Comparison of ENCODE assay signal across 1 cellular context in the genomic region with DNA sequence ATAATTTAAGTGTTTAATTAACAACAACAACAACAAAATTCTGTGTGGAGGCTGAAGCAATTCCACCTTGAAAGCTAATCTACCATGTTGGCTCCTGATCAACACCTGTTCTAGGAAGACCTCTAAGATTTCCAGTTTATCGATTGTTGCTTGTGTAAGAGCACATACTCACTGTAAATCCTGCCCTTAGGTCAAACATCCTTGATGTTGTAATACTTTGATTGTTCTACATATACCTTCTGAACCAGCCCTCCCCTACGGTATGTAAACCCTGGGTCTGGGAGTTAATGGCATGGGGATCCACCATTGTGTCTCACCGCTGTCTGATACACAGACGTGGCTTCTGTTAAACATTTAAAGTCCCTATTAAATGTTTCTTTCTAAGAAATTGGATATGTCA.
TF ChIP-seq lines count a peak whose summit lies in the region.

No MANE protein-coding gene starts in this region.

TF ChIP-seq in HepG2, 621 proteins besides CTCF, POLR2A, EP300 and RAD21 (continued from another document and continues in another):
- TF ChIP-seq PRDM10 (CRISPR knock-in tag; IDR thresholded peaks at IDR 0.05; ENCODE audit: low read depth) (no peak), ZNF619 (CRISPR knock-in tag; IDR thresholded peaks at IDR 0.05) (no peak), ZNF615 (CRISPR knock-in tag; IDR thresholded peaks at IDR 0.05; ENCODE audit: borderline replicate concordance) (no peak), EEA1 (CRISPR knock-in tag; IDR thresholded peaks at IDR 0.05; ENCODE audit: borderline replicate concordance) (no peak), MYNN (CRISPR knock-in tag; IDR thresholded peaks at IDR 0.05; ENCODE audit: low read depth) (no peak), REPIN1 (CRISPR knock-in tag; IDR thresholded peaks at IDR 0.05; ENCODE audit: borderline replicate concordance, low read depth) (no peak), ARHGAP35 (CRISPR knock-in tag; IDR thresholded peaks at IDR 0.05; ENCODE audit: borderline replicate concordance) (no peak), CENPX (CRISPR knock-in tag; IDR thresholded peaks at IDR 0.05) (no peak), CEBPG (CRISPR knock-in tag; IDR thresholded peaks at IDR 0.05) (peak; percentile 86), MTA3 (CRISPR knock-in tag; IDR thresholded peaks at IDR 0.05) (no peak), PATZ1 (CRISPR knock-in tag; IDR thresholded peaks at IDR 0.05) (peak; percentile 80), RFX5 (IDR thresholded peaks at IDR 0.05; ENCODE audit: low read depth, low read length) (no peak), ZXDC (CRISPR knock-in tag; IDR thresholded peaks at IDR 0.05) (no peak), PTBP1 (IDR thresholded peaks at IDR 0.05; ENCODE audit: low read depth, low read length, poor library complexity, severe bottlenecking) (no peak), SRSF1 (optimal IDR thresholded peaks at IDR 0.05; ENCODE audit: low read depth, low read length) (no peak), ZNF282 (IDR thresholded peaks at IDR 0.05; ENCODE audit: partially characterized antibody) (no peak), TERF1 (CRISPR knock-in tag; IDR thresholded peaks at IDR 0.05) (no peak), GFI1 (CRISPR knock-in tag; IDR thresholded peaks at IDR 0.05; ENCODE audit: borderline replicate concordance) (peak; percentile 83; the same call in 1 of the 2 replicates), SRSF9 (IDR thresholded peaks at IDR 0.05; ENCODE audit: borderline replicate concordance, insufficient read depth, low read depth, low read length, poor library complexity, severe bottlenecking) (no peak), CHD4 (IDR thresholded peaks at IDR 0.05; ENCODE audit: borderline replicate concordance, low read length) (no peak), HIVEP1 (CRISPR knock-in tag; IDR thresholded peaks at IDR 0.05) (no peak), ZNF160 (CRISPR knock-in tag; IDR thresholded peaks at IDR 0.05) (no peak), ZNF780A (CRISPR knock-in tag; IDR thresholded peaks at IDR 0.05) (no peak), ZNF530 (CRISPR knock-in tag; IDR thresholded peaks at IDR 0.05; ENCODE audit: low read depth) (no peak), THAP11 (CRISPR knock-in tag; IDR thresholded peaks at IDR 0.05) (peak; percentile 63), ZNF335 (CRISPR knock-in tag; IDR thresholded peaks at IDR 0.05) (no peak), ZNF124 (CRISPR knock-in tag; IDR thresholded peaks at IDR 0.05) (no peak), BCLAF1 (IDR thresholded peaks at IDR 0.05) (no peak), RBAK (CRISPR knock-in tag; IDR thresholded peaks at IDR 0.05) (no peak), HCFC1 (IDR thresholded peaks at IDR 0.05; ENCODE audit: low read depth, low read length) (no peak), EZH2 (conservative IDR thresholded peaks at IDR 0.05; ENCODE audit: low read depth, low read length) (no peak), FOXK1 (CRISPR knock-in tag; IDR thresholded peaks at IDR 0.05; ENCODE audit: borderline replicate concordance, low read depth) (peak; percentile 75; the same call in 1 of the 2 replicates), ZNF292 (CRISPR knock-in tag; IDR thresholded peaks at IDR 0.05; ENCODE audit: borderline replicate concordance, low read depth) (no peak), HES4 (CRISPR knock-in tag; IDR thresholded peaks at IDR 0.05; ENCODE audit: borderline replicate concordance) (no peak)
- TF ChIP-seq, protein P1, sequence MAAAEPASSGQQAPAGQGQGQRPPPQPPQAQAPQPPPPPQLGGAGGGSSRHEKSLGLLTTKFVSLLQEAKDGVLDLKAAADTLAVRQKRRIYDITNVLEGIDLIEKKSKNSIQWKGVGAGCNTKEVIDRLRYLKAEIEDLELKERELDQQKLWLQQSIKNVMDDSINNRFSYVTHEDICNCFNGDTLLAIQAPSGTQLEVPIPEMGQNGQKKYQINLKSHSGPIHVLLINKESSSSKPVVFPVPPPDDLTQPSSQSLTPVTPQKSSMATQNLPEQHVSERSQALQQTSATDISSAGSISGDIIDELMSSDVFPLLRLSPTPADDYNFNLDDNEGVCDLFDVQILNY (CRISPR knock-in tag; conservative IDR thresholded peaks at IDR 0.05): no peak
- TF ChIP-seq, protein P2, sequence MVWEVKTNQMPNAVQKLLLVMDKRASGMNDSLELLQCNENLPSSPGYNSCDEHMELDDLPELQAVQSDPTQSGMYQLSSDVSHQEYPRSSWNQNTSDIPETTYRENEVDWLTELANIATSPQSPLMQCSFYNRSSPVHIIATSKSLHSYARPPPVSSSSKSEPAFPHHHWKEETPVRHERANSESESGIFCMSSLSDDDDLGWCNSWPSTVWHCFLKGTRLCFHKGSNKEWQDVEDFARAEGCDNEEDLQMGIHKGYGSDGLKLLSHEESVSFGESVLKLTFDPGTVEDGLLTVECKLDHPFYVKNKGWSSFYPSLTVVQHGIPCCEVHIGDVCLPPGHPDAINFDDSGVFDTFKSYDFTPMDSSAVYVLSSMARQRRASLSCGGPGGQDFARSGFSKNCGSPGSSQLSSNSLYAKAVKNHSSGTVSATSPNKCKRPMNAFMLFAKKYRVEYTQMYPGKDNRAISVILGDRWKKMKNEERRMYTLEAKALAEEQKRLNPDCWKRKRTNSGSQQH (CRISPR knock-in tag; IDR thresholded peaks at IDR 0.05; ENCODE audit: low read depth): no peak
- TF ChIP-seq, protein P3, sequence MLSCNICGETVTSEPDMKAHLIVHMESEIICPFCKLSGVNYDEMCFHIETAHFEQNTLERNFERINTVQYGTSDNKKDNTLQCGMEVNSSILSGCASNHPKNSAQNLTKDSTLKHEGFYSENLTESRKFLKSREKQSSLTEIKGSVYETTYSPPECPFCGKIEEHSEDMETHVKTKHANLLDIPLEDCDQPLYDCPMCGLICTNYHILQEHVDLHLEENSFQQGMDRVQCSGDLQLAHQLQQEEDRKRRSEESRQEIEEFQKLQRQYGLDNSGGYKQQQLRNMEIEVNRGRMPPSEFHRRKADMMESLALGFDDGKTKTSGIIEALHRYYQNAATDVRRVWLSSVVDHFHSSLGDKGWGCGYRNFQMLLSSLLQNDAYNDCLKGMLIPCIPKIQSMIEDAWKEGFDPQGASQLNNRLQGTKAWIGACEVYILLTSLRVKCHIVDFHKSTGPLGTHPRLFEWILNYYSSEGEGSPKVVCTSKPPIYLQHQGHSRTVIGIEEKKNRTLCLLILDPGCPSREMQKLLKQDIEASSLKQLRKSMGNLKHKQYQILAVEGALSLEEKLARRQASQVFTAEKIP (CRISPR knock-in tag; IDR thresholded peaks at IDR 0.05; ENCODE audit: borderline replicate concordance): no peak
- TF ChIP-seq, protein P4, sequence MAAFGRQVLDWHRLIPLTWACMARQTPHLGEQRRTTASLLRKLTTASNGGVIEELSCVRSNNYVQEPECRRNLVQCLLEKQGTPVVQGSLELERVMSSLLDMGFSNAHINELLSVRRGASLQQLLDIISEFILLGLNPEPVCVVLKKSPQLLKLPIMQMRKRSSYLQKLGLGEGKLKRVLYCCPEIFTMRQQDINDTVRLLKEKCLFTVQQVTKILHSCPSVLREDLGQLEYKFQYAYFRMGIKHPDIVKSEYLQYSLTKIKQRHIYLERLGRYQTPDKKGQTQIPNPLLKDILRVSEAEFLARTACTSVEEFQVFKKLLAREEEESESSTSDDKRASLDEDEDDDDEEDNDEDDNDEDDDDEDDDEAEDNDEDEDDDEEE (CRISPR knock-in tag; IDR thresholded peaks at IDR 0.05): no peak
- TF ChIP-seq, protein P5, sequence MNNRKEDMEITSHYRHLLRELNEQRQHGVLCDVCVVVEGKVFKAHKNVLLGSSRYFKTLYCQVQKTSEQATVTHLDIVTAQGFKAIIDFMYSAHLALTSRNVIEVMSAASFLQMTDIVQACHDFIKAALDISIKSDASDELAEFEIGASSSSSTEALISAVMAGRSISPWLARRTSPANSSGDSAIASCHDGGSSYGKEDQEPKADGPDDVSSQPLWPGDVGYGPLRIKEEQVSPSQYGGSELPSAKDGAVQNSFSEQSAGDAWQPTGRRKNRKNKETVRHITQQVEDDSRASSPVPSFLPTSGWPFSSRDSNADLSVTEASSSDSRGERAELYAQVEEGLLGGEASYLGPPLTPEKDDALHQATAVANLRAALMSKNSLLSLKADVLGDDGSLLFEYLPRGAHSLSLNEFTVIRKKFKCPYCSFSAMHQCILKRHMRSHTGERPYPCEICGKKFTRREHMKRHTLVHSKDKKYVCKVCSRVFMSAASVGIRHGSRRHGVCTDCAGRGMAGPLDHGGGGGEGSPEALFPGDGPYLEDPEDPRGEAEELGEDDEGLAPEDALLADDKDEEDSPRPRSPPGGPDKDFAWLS (CRISPR knock-in tag; IDR thresholded peaks at IDR 0.05; ENCODE audit: borderline replicate concordance): no peak
